ENCODE assay signal across 1 cellular context in genomic region chr12:88339254-88339949, GRCh38.
TF ChIP-seq lines count a peak whose summit lies in the region.

No MANE protein-coding gene starts in this region.

TF ChIP-seq in GM12878, 131 proteins besides CTCF, POLR2A, EP300 and RAD21 (continued from another document):
- TF ChIP-seq PBX3 (IDR thresholded peaks at IDR 0.05; ENCODE audit: insufficient replicate concordance, low read depth, low read length) (no peak), SREBF1 (IDR thresholded peaks at IDR 0.05; ENCODE audit: low read length) (no peak), STAT1 (conservative IDR thresholded peaks at IDR 0.05) (no peak), NFXL1 (IDR thresholded peaks at IDR 0.05; ENCODE audit: borderline replicate concordance) (no peak), JUNB (IDR thresholded peaks at IDR 0.05) (peak; percentile 93), IKZF2 (IDR thresholded peaks at IDR 0.05) (no peak), NR2C1 (IDR thresholded peaks at IDR 0.05) (no peak), MLLT1 (IDR thresholded peaks at IDR 0.05) (no peak), NR2F1 (conservative IDR thresholded peaks at IDR 0.05) (no peak), RAD51 (IDR thresholded peaks at IDR 0.05) (no peak), E2F8 (IDR thresholded peaks at IDR 0.05; ENCODE audit: low read depth, partially characterized antibody) (no peak), MXI1 (IDR thresholded peaks at IDR 0.05; ENCODE audit: low read depth, low read length) (no peak), TBL1XR1 (IDR thresholded peaks at IDR 0.05; ENCODE audit: low read depth, low read length) (no peak), ZNF592 (IDR thresholded peaks at IDR 0.05) (no peak), CBX3 (IDR thresholded peaks at IDR 0.05; ENCODE audit: borderline replicate concordance, low read depth) (no peak), TCF7 (IDR thresholded peaks at IDR 0.05; ENCODE audit: borderline replicate concordance) (no peak), EED (IDR thresholded peaks at IDR 0.05; ENCODE audit: low read depth) (no peak), ZBTB33 (IDR thresholded peaks at IDR 0.05) (peak; percentile 91), IRF3 (IDR thresholded peaks at IDR 0.05) (no peak), SKIL (IDR thresholded peaks at IDR 0.05; ENCODE audit: low read depth, poor library complexity, severe bottlenecking) (no peak)
